17 cellular contexts compared by ENCODE assay signal in genomic region chr11:6636480-6636879, GRCh38.
"Had no signal": no experiment of that assay in that cellular context is flagged by ENCODE, and none has a peak within 500 bp of the region (broad histone marks: within the 10 kb centered on the region; RNA-seq: fewer than 3 reads in every experiment).

No MANE protein-coding gene starts in this region.

- H3K27ac ChIP-seq: cardiac muscle cell, SJSA1 had no signal

- H3K27me3 ChIP-seq: gastrocnemius medialis, hepatocyte, SJSA1 had no signal

- DNase-seq: activated CD4-positive, alpha-beta T cell treated with anti-CD3 and anti-CD28 coated beads for 4 hours; activated CD8-positive, alpha-beta memory T cell treated with anti-CD3 and anti-CD28 coated beads, Interleukin-2, amount 50 U/mL, for 48 hours; activated CD8-positive, alpha-beta T cell treated with anti-CD3 and anti-CD28 coated beads, Interleukin-2, amount 10 ng/mL, durations not matched to agents 7 days and 5 days; activated naive CD4-positive, alpha-beta T cell; effector CD4-positive, alpha-beta T cell; gastrocnemius medialis; kidney; naive thymus-derived CD4-positive, alpha-beta T cell; stimulated activated CD4-positive, alpha-beta T cell treated with anti-CD3 and anti-CD28 coated beads, Interleukin-15, amount 100 ng/mL, for 24 hours; stimulated activated CD4-positive, alpha-beta T cell treated with anti-CD3 and anti-CD28 coated beads, Interleukin-4, amount 100 ng/mL, for 24 hours; stimulated activated naive CD8-positive, alpha-beta T cell treated with anti-CD3 and anti-CD28 coated beads, Interleukin-15, amount 100 ng/mL, for 72 hours; T-helper 9 cell had no signal

- FAIRE-seq: astrocyte, colon, kidney had no signal

- H3K4me3 ChIP-seq: cardiac muscle cell, gastrocnemius medialis, hepatocyte, SJSA1 had no signal

- ATAC-seq: activated CD8-positive, alpha-beta T cell treated with anti-CD3 and anti-CD28 coated beads, Interleukin-2, amount 10 ng/mL, durations not matched to agents 7 days and 5 days; naive thymus-derived CD4-positive, alpha-beta T cell; stimulated activated naive CD8-positive, alpha-beta T cell treated with anti-CD3 and anti-CD28 coated beads, Interleukin-15, amount 100 ng/mL, for 72 hours had no signal

- H3K4me1 ChIP-seq: SJSA1 had no signal

- H3K36me3 ChIP-seq: gastrocnemius medialis, SJSA1 had no signal

- H3K9me3 ChIP-seq: gastrocnemius medialis, SJSA1 had no signal
